ENCODE assay signal across 8 cellular contexts in the genomic region with DNA sequence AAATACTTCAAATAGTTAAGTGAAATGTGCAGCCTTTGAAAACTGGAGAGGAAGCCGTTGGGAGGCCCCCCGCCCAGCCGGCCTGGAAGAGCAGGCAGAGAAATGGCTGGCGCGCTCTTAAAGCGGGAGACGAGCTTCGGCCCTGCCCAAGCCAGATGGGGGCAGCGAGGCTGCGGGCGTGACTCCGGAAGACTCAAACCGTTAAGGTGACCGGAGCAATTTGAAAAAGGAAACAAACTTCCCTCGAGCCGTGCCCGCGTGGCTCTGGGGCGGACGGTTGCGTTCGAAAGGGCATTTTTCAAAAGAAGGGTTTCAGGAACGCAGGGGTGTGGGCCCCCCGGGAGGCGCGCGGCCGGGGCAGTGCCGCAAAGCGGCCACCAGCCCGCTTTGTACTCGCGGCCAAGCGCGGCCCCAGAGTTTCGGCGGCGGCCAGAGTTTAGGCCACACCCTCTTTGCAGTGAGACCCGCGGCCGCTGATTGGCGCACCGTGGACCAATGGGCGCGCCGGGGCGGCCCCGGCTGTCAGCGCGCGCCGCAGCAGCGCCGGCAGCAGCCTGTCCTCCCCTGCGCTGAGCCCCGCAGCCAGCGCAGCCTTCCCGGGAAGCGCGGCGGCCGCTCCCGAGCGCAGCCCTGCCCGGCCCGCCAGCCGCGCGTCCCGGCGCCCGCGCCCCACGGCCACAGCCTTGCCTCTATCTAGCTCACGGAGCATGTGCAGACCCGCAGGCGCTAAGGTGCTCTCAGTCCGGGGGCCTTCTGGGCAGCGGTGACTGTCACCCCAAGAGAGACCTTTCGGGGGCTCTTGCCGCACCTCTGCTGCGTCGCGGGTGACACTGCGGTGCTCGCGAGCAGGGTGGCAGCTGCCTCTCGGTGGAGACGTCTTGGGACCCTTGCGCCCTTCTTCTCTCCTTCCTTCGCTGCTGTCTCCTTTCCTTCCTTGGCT. TPM values are rescaled to one million over a fixed set of nuclear protein-coding genes. Genes with fewer than 3 reads are reported as not detected.
DNase-seq lines count a peak whose midpoint lies in the region; TF ChIP-seq lines count a peak whose summit lies in the region.

A gene with protein sequence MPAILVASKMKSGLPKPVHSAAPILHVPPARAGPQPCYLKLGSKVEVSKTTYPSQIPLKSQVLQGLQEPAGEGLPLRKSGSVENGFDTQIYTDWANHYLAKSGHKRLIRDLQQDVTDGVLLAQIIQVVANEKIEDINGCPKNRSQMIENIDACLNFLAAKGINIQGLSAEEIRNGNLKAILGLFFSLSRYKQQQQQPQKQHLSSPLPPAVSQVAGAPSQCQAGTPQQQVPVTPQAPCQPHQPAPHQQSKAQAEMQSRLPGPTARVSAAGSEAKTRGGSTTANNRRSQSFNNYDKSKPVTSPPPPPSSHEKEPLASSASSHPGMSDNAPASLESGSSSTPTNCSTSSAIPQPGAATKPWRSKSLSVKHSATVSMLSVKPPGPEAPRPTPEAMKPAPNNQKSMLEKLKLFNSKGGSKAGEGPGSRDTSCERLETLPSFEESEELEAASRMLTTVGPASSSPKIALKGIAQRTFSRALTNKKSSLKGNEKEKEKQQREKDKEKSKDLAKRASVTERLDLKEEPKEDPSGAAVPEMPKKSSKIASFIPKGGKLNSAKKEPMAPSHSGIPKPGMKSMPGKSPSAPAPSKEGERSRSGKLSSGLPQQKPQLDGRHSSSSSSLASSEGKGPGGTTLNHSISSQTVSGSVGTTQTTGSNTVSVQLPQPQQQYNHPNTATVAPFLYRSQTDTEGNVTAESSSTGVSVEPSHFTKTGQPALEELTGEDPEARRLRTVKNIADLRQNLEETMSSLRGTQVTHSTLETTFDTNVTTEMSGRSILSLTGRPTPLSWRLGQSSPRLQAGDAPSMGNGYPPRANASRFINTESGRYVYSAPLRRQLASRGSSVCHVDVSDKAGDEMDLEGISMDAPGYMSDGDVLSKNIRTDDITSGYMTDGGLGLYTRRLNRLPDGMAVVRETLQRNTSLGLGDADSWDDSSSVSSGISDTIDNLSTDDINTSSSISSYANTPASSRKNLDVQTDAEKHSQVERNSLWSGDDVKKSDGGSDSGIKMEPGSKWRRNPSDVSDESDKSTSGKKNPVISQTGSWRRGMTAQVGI (N-terminal part only) (plus strand): TSS at position 557 of the 940 bp plus-strand sequence. CDS start 859 bp downstream, outside the sequence.

- TF ChIP-seq CTCF in HFFc6 (IDR thresholded peaks at IDR 0.05) (no peak), NB4 (IDR thresholded peaks at IDR 0.05; ENCODE audit: low read depth, low read length) (no peak), SU-DHL-6 (IDR thresholded peaks at IDR 0.05; ENCODE audit: insufficient read depth, low read length, poor library complexity, severe bottlenecking) (no peak), parathyroid adenoma (IDR thresholded peaks at IDR 0.05) (no peak), thyroid gland (IDR thresholded peaks at IDR 0.05) (peak in 2 of 6 experiments; percentile 6 to 18)

- H3K79me2 ChIP-seq in SU-DHL-6 (ENCODE audit: insufficient read depth, low read length) (no peaks in the 10 kb centered on the region), parathyroid adenoma (no peaks in the 10 kb centered on the region)

- H2AFZ ChIP-seq in SU-DHL-6 (ENCODE audit: low read depth, low read length, severe bottlenecking): peak within 1 kb of the TSS; percentile 93
- peak within 1 kb of the TSS; percentile 93 for H2AFZ ChIP-seq in parathyroid adenoma

- H3K36me3 ChIP-seq in SU-DHL-6 (ENCODE audit: low read length) (no peaks in the 10 kb centered on the region), parathyroid adenoma (ENCODE audit: control insufficient read depth, insufficient read depth, low read length) (no peaks in the 10 kb centered on the region), thyroid gland (no peaks in the 10 kb centered on the region)

- H3K27me3 ChIP-seq in SU-DHL-6 (ENCODE audit: low read length) (no peaks in the 10 kb centered on the region), parathyroid adenoma (ENCODE audit: control insufficient read depth, insufficient read depth, low read length) (no peaks in the 10 kb centered on the region), thyroid gland (no peaks in the 10 kb centered on the region)

- peak within 1 kb of the TSS; percentile 91 for H3K4me3 Mint-ChIP-seq in HFFc6

- peaks cover 5% of the 10 kb centered on the region; the same call in 1 of the 2 replicates for H3K27me3 Mint-ChIP-seq in HFFc6 (ENCODE audit: insufficient read depth)

- H3K9me3 Mint-ChIP-seq in HFFc6: no peaks in the 10 kb centered on the region

- peak; percentile 19 for TF ChIP-seq POLR2A in NB4 (IDR thresholded peaks at IDR 0.05; ENCODE audit: extremely low read depth, insufficient read length)
- peak; percentile 95 to 100 for TF ChIP-seq POLR2A in thyroid gland (IDR thresholded peaks at IDR 0.05)

- intact Hi-C loops in cardiac septum (cut with DNase I) (loop anchor here (2.0 kb wide), 2 partner anchors 32 to 136 kb away; no protein-coding TSS in a partner anchor), thyroid gland (cut with DNase I) (no loop called here)

- H3K36me3 Mint-ChIP-seq in HFFc6 (ENCODE audit: low read depth): peaks cover 12% of the 10 kb centered on the region; the same call in 1 of the 2 replicates

- H3K4me1 ChIP-seq in parathyroid adenoma (no peaks in the 10 kb centered on the region), thyroid gland (peaks cover 31 to 40% of the 10 kb centered on the region in 2 donors)

- peak within 1 kb of the TSS; percentile 71 for H3K9ac ChIP-seq in SU-DHL-6 (ENCODE audit: low read length)
- H3K9ac ChIP-seq in parathyroid adenoma: no peak within 1 kb of the TSS

- 0 to 1% (median 0%) methylated on average over 87 to 91 of the region's 91 CpGs for WGBS in adipose tissue, 3 donors
- WGBS in thyroid gland, 2 donors: 0 to 2% methylated on average over 34 to 40 of the region's 91 CpGs

- peak; percentile 90 for DNase-seq in HFFc6
- peak; percentile 92 for DNase-seq in NB4 (ENCODE audit: low read depth)
- DNase-seq in cardiac septum (ENCODE audit: low spot score): peak; percentile 95
- peak; percentile 95 to 96 for DNase-seq in thyroid gland

- peak within 1 kb of the TSS; percentile 76 for H3K4me2 ChIP-seq in SU-DHL-6 (ENCODE audit: low read depth, low read length, poor library complexity, severe bottlenecking)
- peak within 1 kb of the TSS; percentile 87 for H3K4me2 ChIP-seq in parathyroid adenoma (ENCODE audit: low read length)

- peak within 1 kb of the TSS; percentile 99 for H3K27ac Mint-ChIP-seq in HFFc6

- H3K4me3 ChIP-seq in GM08714 (ENCODE audit: low read length) (peak within 1 kb of the TSS; percentile 60; the same call in 1 of the 2 replicates), NB4 (ENCODE audit: low read depth, low read length) (peak within 1 kb of the TSS; percentile 55), SU-DHL-6 (ENCODE audit: insufficient read depth, low read length, poor library complexity, severe bottlenecking) (peak within 1 kb of the TSS; percentile 74), parathyroid adenoma (ENCODE audit: low read depth, low read length) (peak within 1 kb of the TSS; percentile 63), thyroid gland (replicated peaks in 1 of 3) (peak within 1 kb of the TSS; percentile 39 to 80 (median 62))

- no peaks in the 10 kb centered on the region for H3K9me3 ChIP-seq in SU-DHL-6 (ENCODE audit: insufficient read depth, low read length)
- H3K9me3 ChIP-seq in parathyroid adenoma (ENCODE audit: control insufficient read depth, low read length): no peaks in the 10 kb centered on the region
- H3K9me3 ChIP-seq in thyroid gland: no peaks in the 10 kb centered on the region

- H4K20me1 ChIP-seq in SU-DHL-6 (ENCODE audit: low read depth, low read length): no peaks in the 10 kb centered on the region

- H3K27ac ChIP-seq in SU-DHL-6 (ENCODE audit: low read depth, low read length): peak within 1 kb of the TSS; percentile 27; the same call in 1 of the 2 replicates
- peak within 1 kb of the TSS; percentile 28 for H3K27ac ChIP-seq in adipose tissue (ENCODE audit: low read depth, low read length)
- H3K27ac ChIP-seq in parathyroid adenoma: peak within 1 kb of the TSS; percentile 75
- peak within 1 kb of the TSS; percentile 96 to 99 (median 96) for H3K27ac ChIP-seq in thyroid gland

- H3K4me1 Mint-ChIP-seq in HFFc6 (ENCODE audit: low read depth): peaks cover 55% of the 10 kb centered on the region

- H3K9me2 ChIP-seq in SU-DHL-6 (replicated peaks; ENCODE audit: insufficient read depth, low read length): no peaks in the 10 kb centered on the region

- no peaks in the 10 kb centered on the region for H3F3A ChIP-seq in SU-DHL-6 (ENCODE audit: insufficient read depth)

RNA-seq across cellular contexts. Expression of the gene that starts here (rescaled TPM):
- total RNA-seq in HFFc6 (2021; fragmentation: NEBNext Ultra II Directional; extraction: Animal tissue kit (Norgen Biotek cat#: 25700)): 10 to 100 TPM; 12.4 to 34.9 (median 31.8) TPM
- 1 to 10 TPM; 3.9 to 5.1 (median 4.8) TPM for polyA plus RNA-seq in adipose tissue
- 50.8 TPM for total RNA-seq in cardiac septum
- total RNA-seq in thyroid gland: 10 to 100 TPM; 34.8 to 88.6 (median 54.5) TPM

Comparison
In these comparisons a context has a peak if more than half of its experiments do, and no peak if none do; other contexts are left out.
1. Peak in every context shown above with its lines: DNase-seq, H3K4me3 ChIP-seq and H3K27ac ChIP-seq.
2. H3K27ac ChIP-seq: peak in every context shown above with its lines; median percentile 96 in thyroid gland; 75 in parathyroid adenoma; 28 in adipose tissue; 27 in SU-DHL-6.